In genomic region chr10:71763352-71764127, GRCh38 we compare ENCODE assay signal across 12 cellular contexts. TPM values are rescaled to one million over a fixed set of nuclear protein-coding genes. Genes with fewer than 3 reads are reported as not detected.
DNase-seq lines count a peak whose midpoint lies in the region; ATAC-seq lines count a peak whose summit lies in the region.
"Had no signal": no experiment of that assay in that cellular context is flagged by ENCODE, and none has a peak within 500 bp of the region (broad histone marks: within the 10 kb centered on the region; RNA-seq: fewer than 3 reads in every experiment).

No MANE protein-coding gene starts in this region.

- no peak overlapping the region for H3K4me3 Mint-ChIP-seq in activated naive CD4-positive, alpha-beta T cell treated with anti-CD3 and anti-CD28 coated beads for 36 hours
- H3K4me3 Mint-ChIP-seq in activated T-helper 17 cell treated with anti-CD3 and anti-CD28 coated beads, Interleukin-2, amount 50 U/mL, for 72 hours, result peak overlapping the region; percentile 91
- H3K4me3 Mint-ChIP-seq in immature natural killer cell, result peak overlapping the region in 1 of 5 donors; percentile 14
- H3K4me3 Mint-ChIP-seq: nephron had no signal

- no peaks in the 10 kb centered on the region for H3K27me3 Mint-ChIP-seq in activated naive CD4-positive, alpha-beta T cell treated with anti-CD3 and anti-CD28 coated beads for 36 hours (ENCODE audit: low read depth)
- H3K27me3 Mint-ChIP-seq in activated T-helper 17 cell treated with anti-CD3 and anti-CD28 coated beads, Interleukin-2, amount 50 U/mL, for 72 hours, result no peaks in the 10 kb centered on the region
- peaks cover 5 to 10% (median 8%) of the 10 kb centered on the region in 3 donors for H3K27me3 Mint-ChIP-seq in immature natural killer cell (ENCODE audit: low read depth in 3 of 3)

- H3K27ac ChIP-seq in subcutaneous abdominal adipose tissue (ENCODE audit: low read depth, low read length), result peak overlapping the region; percentile 50

- H3K4me3 ChIP-seq in subcutaneous abdominal adipose tissue (ENCODE audit: low read depth in 1 of 5, low read length in 5 of 5), result no peak overlapping the region

- peaks cover 30 to 89% (median 80%) of the 10 kb centered on the region in 5 donors for H3K4me1 ChIP-seq in subcutaneous abdominal adipose tissue (ENCODE audit: control insufficient read depth in 5 of 5, insufficient read depth in 5 of 5, low read length in 5 of 5)

- peak overlapping the region in 1 of 5 donors; percentile 16 for H3K9ac ChIP-seq in subcutaneous abdominal adipose tissue (ENCODE audit: low read length in 5 of 5)

- H3K27ac Mint-ChIP-seq in activated naive CD4-positive, alpha-beta T cell treated with anti-CD3 and anti-CD28 coated beads for 36 hours, result peak overlapping the region; percentile 98
- H3K27ac Mint-ChIP-seq in activated T-helper 17 cell treated with anti-CD3 and anti-CD28 coated beads, Interleukin-2, amount 50 U/mL, for 72 hours, result peak overlapping the region; percentile 70
- H3K27ac Mint-ChIP-seq in immature natural killer cell, result peak overlapping the region; percentile 57 to 98 (median 90)
- H3K27ac Mint-ChIP-seq: nephron had no signal

- no peaks in the 10 kb centered on the region for H3K9me3 Mint-ChIP-seq in activated naive CD4-positive, alpha-beta T cell treated with anti-CD3 and anti-CD28 coated beads for 36 hours
- H3K9me3 Mint-ChIP-seq in activated T-helper 17 cell treated with anti-CD3 and anti-CD28 coated beads, Interleukin-2, amount 50 U/mL, for 72 hours, result no peaks in the 10 kb centered on the region
- H3K9me3 Mint-ChIP-seq in immature natural killer cell, result no peaks in the 10 kb centered on the region
- H3K9me3 Mint-ChIP-seq: nephron had no signal

- no peaks in the 10 kb centered on the region for H3K9me3 ChIP-seq in subcutaneous abdominal adipose tissue (ENCODE audit: control insufficient read depth in 5 of 5, low read length in 5 of 5)

- H3K36me3 ChIP-seq in subcutaneous abdominal adipose tissue (ENCODE audit: control insufficient read depth in 5 of 5, insufficient read depth in 5 of 5, low read length in 5 of 5), result peaks cover 0 to 46% (median 41%) of the 10 kb centered on the region in 5 donors

- no peaks in the 10 kb centered on the region for H3K27me3 ChIP-seq in subcutaneous abdominal adipose tissue (ENCODE audit: control insufficient read depth in 5 of 5, insufficient read depth in 4 of 5, low read length in 5 of 5)

- peaks cover 38% of the 10 kb centered on the region for H3K36me3 Mint-ChIP-seq in activated naive CD4-positive, alpha-beta T cell treated with anti-CD3 and anti-CD28 coated beads for 36 hours (ENCODE audit: low read depth)
- H3K36me3 Mint-ChIP-seq in activated T-helper 17 cell treated with anti-CD3 and anti-CD28 coated beads, Interleukin-2, amount 50 U/mL, for 72 hours (ENCODE audit: low read depth), result peaks cover 100% of the 10 kb centered on the region
- H3K36me3 Mint-ChIP-seq in immature natural killer cell, result peaks cover 0 to 27% (median 10%) of the 10 kb centered on the region in 3 donors

- DNase-seq in activated naive CD4-positive, alpha-beta T cell treated with anti-CD3 and anti-CD28 coated beads for 36 hours, result no peak
- DNase-seq in activated naive CD4-positive, alpha-beta T cell treated with anti-CD3 and anti-CD28 coated beads, Interleukin-2, amount 50 U/mL, for 16 hours, result no peak
- DNase-seq in immature natural killer cell (no peak), germinal center (ENCODE audit: low spot score) (no peak), RKO (ENCODE audit: low spot score) (no peak), NCI-H510A treated with DMSO at 0.1 percent for 48 hours (lab: John Stamatoyannopoulos, UW) (no peak)
- DNase-seq: cerebellar nuclear complex, NCI-H2171 had no signal

- CTCF ChIA-PET in activated naive CD4-positive, alpha-beta T cell treated with anti-CD3 and anti-CD28 coated beads for 36 hours (lab: Charles Lee), result interaction anchor here (0.6 to 3.3 kb wide), 6 partner anchors 10 to 380 kb away, joined by 3 to 22 read pairs (median 4); partner anchors contain the start of gene VSIR

- ATAC-seq in activated T-helper 17 cell treated with anti-CD3 and anti-CD28 coated beads, Interleukin-2, amount 50 U/mL, for 72 hours (replicated peaks), result no peak

- H3K4me1 Mint-ChIP-seq in activated naive CD4-positive, alpha-beta T cell treated with anti-CD3 and anti-CD28 coated beads for 36 hours (ENCODE audit: low read depth), result peaks cover 86% of the 10 kb centered on the region
- H3K4me1 Mint-ChIP-seq in activated T-helper 17 cell treated with anti-CD3 and anti-CD28 coated beads, Interleukin-2, amount 50 U/mL, for 72 hours, result peaks cover 61% of the 10 kb centered on the region
- peaks cover 82 to 87% of the 10 kb centered on the region in 2 donors for H3K4me1 Mint-ChIP-seq in immature natural killer cell

- intact Hi-C loops in activated naive CD4-positive, alpha-beta T cell treated with anti-CD3 and anti-CD28 coated beads for 36 hours (cut with micrococcal nuclease), result loop anchor here (10.0 kb wide), 1 partner anchor 401 kb away; no protein-coding TSS in a partner anchor

RNA-seq across cellular contexts. Expression of gene VSIR, which starts 9.8 kb away (rescaled TPM):
- total RNA-seq in activated naive CD4-positive, alpha-beta T cell treated with anti-CD3 and anti-CD28 coated beads for 36 hours, result 10 to 100 TPM; 52.0 to 55.5 TPM
- 100 to 1,000 TPM in 1 of 2 donors, 10 to 100 TPM in 1; 27.9 to 125 TPM for total RNA-seq in activated T-helper 17 cell treated with anti-CD3 and anti-CD28 coated beads, Interleukin-2, amount 50 U/mL, for 72 hours
- 100 to 1,000 TPM; 183 to 376 (median 274) TPM for polyA plus RNA-seq in immature natural killer cell

RNA-seq across cellular contexts. Expression of gene C10orf105, which starts 44.0 kb away (rescaled TPM):
- total RNA-seq in activated naive CD4-positive, alpha-beta T cell treated with anti-CD3 and anti-CD28 coated beads for 36 hours, result under 1 TPM; 0.32 to 0.36 TPM
- total RNA-seq in activated T-helper 17 cell treated with anti-CD3 and anti-CD28 coated beads, Interleukin-2, amount 50 U/mL, for 72 hours, result 1 to 10 TPM in 1 of 2 donors, under 1 TPM in 1; 0.04 to 1.0 TPM
- under 1 TPM in 2 of 3 donors, not detected in 1; 0.09 to 0.11 TPM for polyA plus RNA-seq in immature natural killer cell
- total RNA-seq: skeletal muscle tissue had no signal
